16 cellular contexts compared by ENCODE assay signal in the genomic region with DNA sequence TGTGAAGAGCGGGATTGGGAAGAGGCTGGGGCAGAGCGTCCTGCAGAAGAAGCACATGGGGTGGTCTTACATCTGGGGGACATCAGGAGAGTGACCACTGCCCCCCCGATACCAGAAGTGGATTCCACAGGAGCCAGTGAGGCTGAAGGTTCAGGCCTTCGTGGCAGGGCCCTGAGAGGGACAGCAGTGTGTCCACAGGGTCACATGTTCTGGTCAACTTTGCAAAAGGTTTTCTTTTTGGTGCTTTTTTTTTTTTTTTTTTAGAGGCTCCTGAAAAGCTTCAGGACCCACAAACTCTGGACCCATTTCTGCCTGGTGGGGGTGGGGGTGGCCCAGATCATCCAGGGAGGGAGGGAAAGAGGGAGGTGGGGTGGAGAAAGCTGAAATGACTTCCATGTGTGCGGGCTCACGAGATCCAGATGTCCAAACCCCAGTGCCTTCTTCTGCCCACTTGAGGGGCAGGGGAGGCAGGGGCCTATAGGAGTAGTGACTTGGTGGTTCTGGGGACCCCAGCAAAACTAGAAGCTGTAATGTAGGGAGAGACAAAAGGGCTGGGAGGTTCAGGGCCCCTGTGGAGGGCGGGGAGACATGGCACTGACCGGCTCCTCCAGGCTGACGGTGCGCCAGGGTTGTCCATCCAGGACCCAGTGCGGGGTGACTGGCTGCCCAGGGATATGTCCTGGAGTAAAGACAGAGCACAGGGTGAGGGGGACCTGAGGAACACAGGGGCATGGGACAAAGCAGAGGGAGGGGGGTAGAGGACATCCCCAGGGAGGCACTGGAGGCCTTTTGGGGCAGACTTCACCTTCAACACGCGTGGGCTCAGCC. TPM values are rescaled to one million over a fixed set of nuclear protein-coding genes. Genes with fewer than 3 reads are reported as not detected.
A peak's percentile ranks its signal among the peaks of the same experiment; 100 is the strongest.
DNase-seq lines count a peak whose midpoint lies in the region; ATAC-seq and TF ChIP-seq lines count a peak whose summit lies in the region.
"Had no signal": no experiment of that assay in that cellular context is flagged by ENCODE, and none has a peak within 500 bp of the region (broad histone marks: within the 10 kb centered on the region; RNA-seq: fewer than 3 reads in every experiment).

No MANE protein-coding gene starts in this region.

- H3K4me3 ChIP-seq in coronary artery, result peak overlapping the region; percentile 76
- H3K4me3 ChIP-seq in mesodermal cell (ENCODE audit: extremely low read depth, insufficient read depth, low read length, poor library complexity, severe bottlenecking), result no peak overlapping the region
- H3K4me3 ChIP-seq in subcutaneous abdominal adipose tissue (ENCODE audit: low read depth in 1 of 5, low read length in 5 of 5), result peak overlapping the region in 3 of 5 donors; percentile 22 to 70 (median 58)
- H3K4me3 ChIP-seq: BLaER1 had no signal

- no peak for TF ChIP-seq CTCF in coronary artery (IDR thresholded peaks at IDR 0.05)

- H3K27ac ChIP-seq in coronary artery (peak overlapping the region; percentile 65 to 94), mesodermal cell (ENCODE audit: low read depth, low read length, severe bottlenecking) (peak overlapping the region; percentile 77), subcutaneous abdominal adipose tissue (ENCODE audit: low read depth, low read length) (no peak overlapping the region)
- H3K27ac ChIP-seq: BLaER1, neutrophil, VCaP had no signal

- DNase-seq in GM04504 (ENCODE audit: low read depth) (peak; percentile 60), coronary artery (ENCODE audit: low spot score) (no peak), GF-D8 (lab: John Stamatoyannopoulos, UW) (no peak)
- DNase-seq in stimulated activated naive CD4-positive, alpha-beta T cell treated with Interleukin-2 at 50 U/mL for 16 hours (lab: John Stamatoyannopoulos, UW), result no peak
- DNase-seq: activated CD8-positive, alpha-beta memory T cell treated with anti-CD3 and anti-CD28 coated beads for 24 hours; activated effector memory CD4-positive, alpha-beta T cell treated with anti-CD3 and anti-CD28 coated beads, Interleukin-2, amount 50 U/mL, for 16 hours; Kasumi-1; NCI-H526 had no signal

- H3K36me3 ChIP-seq in mesodermal cell (ENCODE audit: control insufficient read depth, insufficient read depth, low read length), result peaks cover 5% of the 10 kb centered on the region
- H3K36me3 ChIP-seq in subcutaneous abdominal adipose tissue (ENCODE audit: control insufficient read depth in 5 of 5, insufficient read depth in 5 of 5, low read length in 5 of 5), result peaks cover 0 to 4% (median 2%) of the 10 kb centered on the region in 5 donors
- H3K36me3 ChIP-seq: BLaER1, neutrophil had no signal

- 91 to 96% methylated on average over 12 of the region's 13 CpGs for WGBS in mesodermal cell (ENCODE audit: insufficient coverage in 2 of 2), 2 experiments

- no peak for ATAC-seq in GM21360 (IDR thresholded peaks at IDR 0.05; ENCODE audit: unreplicated experiment)
- ATAC-seq in HG03571 (IDR thresholded peaks at IDR 0.05; ENCODE audit: unreplicated experiment), result no peak

- H3K9ac ChIP-seq in subcutaneous abdominal adipose tissue (ENCODE audit: low read length in 5 of 5), result no peak overlapping the region
- H3K9ac ChIP-seq: BLaER1 had no signal

- H3K4me1 ChIP-seq in mesodermal cell (ENCODE audit: control insufficient read depth, insufficient read depth, low read length, poor library complexity, severe bottlenecking) (peaks cover 32% of the 10 kb centered on the region), subcutaneous abdominal adipose tissue (ENCODE audit: control insufficient read depth in 5 of 5, insufficient read depth in 5 of 5, low read length in 5 of 5) (peaks cover 0 to 52% (median 39%) of the 10 kb centered on the region in 5 donors)

- no peaks in the 10 kb centered on the region for H3K9me3 ChIP-seq in mesodermal cell (ENCODE audit: control insufficient read depth, low read length)
- no peaks in the 10 kb centered on the region for H3K9me3 ChIP-seq in subcutaneous abdominal adipose tissue (ENCODE audit: control insufficient read depth in 5 of 5, low read length in 5 of 5)
- H3K9me3 ChIP-seq: BLaER1, neutrophil had no signal

- peaks cover 19 to 33% (median 30%) of the 10 kb centered on the region in 5 donors for H3K27me3 ChIP-seq in subcutaneous abdominal adipose tissue (ENCODE audit: control insufficient read depth in 5 of 5, insufficient read depth in 4 of 5, low read length in 5 of 5)

RNA-seq across cellular contexts. Expression of a gene that starts 2.7 kb away (rescaled TPM):
- 34.2 TPM for polyA plus RNA-seq in mesodermal cell (2013, experiment 1 of 2)
- 40.7 TPM for polyA plus RNA-seq in mesodermal cell (2013, experiment 2 of 2)

RNA-seq across cellular contexts. Expression of a gene that starts 15.9 kb away (rescaled TPM):
- not detected for polyA plus RNA-seq in mesodermal cell (2013, experiment 1 of 2)
- not detected for polyA plus RNA-seq in mesodermal cell (2013, experiment 2 of 2)
- polyA plus RNA-seq: liver had no signal

RNA-seq across cellular contexts. Expression of a gene that starts 33.3 kb away (rescaled TPM):
- not detected for polyA plus RNA-seq in mesodermal cell (2013, experiment 1 of 2)
- not detected for polyA plus RNA-seq in mesodermal cell (2013, experiment 2 of 2)

RNA-seq across cellular contexts. Expression of a gene that starts 53.4 kb away (rescaled TPM):
- polyA plus RNA-seq in mesodermal cell (2013, experiment 1 of 2), result 1.7 TPM
- 1.4 TPM for polyA plus RNA-seq in mesodermal cell (2013, experiment 2 of 2)
